In genomic region chr17:382644-383533, GRCh38 we compare ENCODE assay signal across 8 cellular contexts. TPM values are rescaled to one million over a fixed set of nuclear protein-coding genes. Genes with fewer than 3 reads are reported as not detected.
A peak's percentile ranks its signal among the peaks of the same experiment; 100 is the strongest.
DNase-seq lines count a peak whose midpoint lies in the region; FAIRE-seq and TF ChIP-seq lines count a peak whose summit lies in the region.

No MANE protein-coding gene starts in this region.

- CTCF ChIA-PET in CD4-positive, alpha-beta memory T cell (lab: Charles Lee; ENCODE audit: partially characterized antibody): no interaction called here

- H3K27ac Mint-ChIP-seq in CD4-positive, alpha-beta memory T cell: peak overlapping the region in 2 of 7 donors; percentile 14 to 43
- no peak overlapping the region for H3K27ac Mint-ChIP-seq in neural crest cell (ENCODE audit: unreplicated experiment)

- peaks cover 11 to 40% (median 17%) of the 10 kb centered on the region in 4 donors for H3K4me1 Mint-ChIP-seq in CD4-positive, alpha-beta memory T cell
- peaks cover 46% of the 10 kb centered on the region for H3K4me1 Mint-ChIP-seq in neural crest cell

- H3K9me3 ChIP-seq in CD4-positive, alpha-beta memory T cell (ENCODE audit: control insufficient read depth in 1 of 2, low read length in 2 of 2): no peaks in the 10 kb centered on the region

- H3K27ac ChIP-seq in CD4-positive, alpha-beta memory T cell (ENCODE audit: low read depth, low read length): no peak overlapping the region
- H3K27ac ChIP-seq in dorsolateral prefrontal cortex: peak overlapping the region in 30 of 59 donors; percentile 1 to 79 (median 44)

- peaks cover 5% of the 10 kb centered on the region for H3K4me1 ChIP-seq in CD4-positive, alpha-beta memory T cell (ENCODE audit: insufficient read depth, low read length)

- no peak for DNase-seq in CD4-positive, alpha-beta memory T cell
- DNase-seq in NCI-H1694 (lab: John Stamatoyannopoulos, UW) (peak; percentile 45), dorsolateral prefrontal cortex (peak in 5 of 10 donors; percentile 47 to 76 (median 65)), neural crest cell (ENCODE audit: low read depth, low spot score) (peak; percentile 70), GF-D8 (lab: John Stamatoyannopoulos, UW) (no peak), hippocampal formation (lab: John Stamatoyannopoulos, UW) (no peak), OCI-M2 (lab: John Stamatoyannopoulos, UW; ENCODE audit: unreplicated experiment) (no peak), GM12892 (ENCODE audit: insufficient read length) (no peak)

- H3K9me3 Mint-ChIP-seq in CD4-positive, alpha-beta memory T cell: no peaks in the 10 kb centered on the region
- H3K9me3 Mint-ChIP-seq in neural crest cell: no peaks in the 10 kb centered on the region

- TF ChIP-seq POLR2A in GM12892 (IDR thresholded peaks at IDR 0.05; ENCODE audit: low read depth, low read length): no peak

- peaks cover 3% of the 10 kb centered on the region for H3K27me3 ChIP-seq in CD4-positive, alpha-beta memory T cell (ENCODE audit: insufficient read depth, low read length)
- H3K27me3 ChIP-seq in dorsolateral prefrontal cortex: peaks cover 0 to 8% (median 0%) of the 10 kb centered on the region in 45 donors

- peaks cover 2 to 3% of the 10 kb centered on the region in 2 donors for H3K36me3 Mint-ChIP-seq in CD4-positive, alpha-beta memory T cell
- no peaks in the 10 kb centered on the region for H3K36me3 Mint-ChIP-seq in neural crest cell (ENCODE audit: low read depth)

- H3K36me3 ChIP-seq in CD4-positive, alpha-beta memory T cell (ENCODE audit: insufficient read depth, low read length): no peaks in the 10 kb centered on the region

- H3K4me3 Mint-ChIP-seq in CD4-positive, alpha-beta memory T cell: peak overlapping the region in 5 of 8 donors; percentile 39 to 87 (median 74)
- H3K4me3 Mint-ChIP-seq in neural crest cell: peak overlapping the region; percentile 64

- intact Hi-C loops in CD4-positive, alpha-beta memory T cell (cut with micrococcal nuclease): loop anchor here (10.0 kb wide), 1 partner anchor 48 kb away; no protein-coding TSS in a partner anchor
- intact Hi-C loops in dorsolateral prefrontal cortex (cut with DNase I): no loop called here

- peaks cover 3% of the 10 kb centered on the region in 2 donors for H3K27me3 Mint-ChIP-seq in CD4-positive, alpha-beta memory T cell
- peaks cover 51% of the 10 kb centered on the region for H3K27me3 Mint-ChIP-seq in neural crest cell (ENCODE audit: low read depth)

- TF ChIP-seq CTCF in dorsolateral prefrontal cortex (IDR thresholded peaks at IDR 0.05 in 54 of 56, conservative IDR thresholded peaks at IDR 0.05 in 2 of 56; ENCODE audit: low read depth in 1 of 56, partially characterized antibody in 56 of 56): no peak
- TF ChIP-seq CTCF in neural crest cell (conservative IDR thresholded peaks at IDR 0.05): no peak

- no peak overlapping the region for H3K4me3 ChIP-seq in CD4-positive, alpha-beta memory T cell (ENCODE audit: low read length in 2 of 2)
- H3K4me3 ChIP-seq in dorsolateral prefrontal cortex: no peak overlapping the region

- POLR2A ChIA-PET in CD4-positive, alpha-beta memory T cell (lab: Charles Lee; ENCODE audit: partially characterized antibody): no interaction called here

- no peak for FAIRE-seq in GM12892 (lab: Jason Lieb, UNC)

RNA-seq across cellular contexts. Expression of gene RPH3AL, which starts 30.3 kb away (rescaled TPM):
- total RNA-seq in CD4-positive, alpha-beta memory T cell: 1 to 10 TPM; 4.4 to 5.9 TPM
- 1 to 10 TPM; 1.7 to 3.5 TPM for polyA plus RNA-seq in CD4-positive, alpha-beta memory T cell
- total RNA-seq in dorsolateral prefrontal cortex (10 to 100 TPM in 51 of 120 experiments, 1 to 10 TPM in 69; 4.2 to 18.6 (median 9.3) TPM), neural crest cell (1.9 and 2.1 TPM in 2 replicates)
- polyA plus RNA-seq in GM12892 (2012; ENCODE audit: missing spikeins): not detected

Comparison
In these comparisons a context has a peak if more than half of its experiments do, and no peak if none do; other contexts are left out.
1. DNase-seq: peak in NCI-H1694 (single experiment) and neural crest cell (single experiment); none in CD4-positive, alpha-beta memory T cell (0 of 5), GF-D8 (single experiment), hippocampal formation (0 of 2), OCI-M2 (single experiment) and GM12892 (single experiment).